3 cellular contexts compared by ENCODE assay signal in the genomic region with DNA sequence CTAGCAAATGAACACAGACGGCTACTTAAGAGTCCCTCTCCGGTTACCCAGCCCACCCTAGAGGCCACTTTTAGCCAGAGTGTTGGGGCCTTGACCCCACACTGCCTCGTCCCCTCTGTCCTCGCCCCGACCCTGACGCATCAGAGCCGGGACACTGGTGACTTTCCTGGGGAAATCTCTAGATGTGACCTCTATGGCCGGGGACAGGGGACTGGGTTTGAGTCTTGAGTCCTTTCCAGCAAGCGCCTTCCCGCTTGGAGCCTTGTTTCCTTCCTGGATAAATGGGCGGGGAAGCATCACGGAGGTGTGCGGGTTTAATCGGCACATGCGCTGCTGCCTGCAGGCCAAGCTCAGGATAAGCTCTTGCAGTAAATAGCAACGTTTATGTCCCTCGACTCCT.
A peak's percentile ranks its signal among the peaks of the same experiment; 100 is the strongest.
TF ChIP-seq lines count a peak whose summit lies in the region.

No MANE protein-coding gene starts in this region.

TF ChIP-seq in GM23338, 12 proteins besides CTCF, POLR2A, EP300 and RAD21 (continues in another document):
- TF ChIP-seq EZH2phosphoT487 (IDR thresholded peaks at IDR 0.05; ENCODE audit: unreplicated experiment) (no peak), JUNB (IDR thresholded peaks at IDR 0.05; ENCODE audit: unreplicated experiment) (no peak), ZNF331 (CRISPR knock-in tag; IDR thresholded peaks at IDR 0.05; ENCODE audit: low read depth) (no peak), ZNF114 (CRISPR knock-in tag; IDR thresholded peaks at IDR 0.05) (no peak), EZH2 (IDR thresholded peaks at IDR 0.05; ENCODE audit: low read depth, unreplicated experiment) (no peak)
- TF ChIP-seq, protein P1, sequence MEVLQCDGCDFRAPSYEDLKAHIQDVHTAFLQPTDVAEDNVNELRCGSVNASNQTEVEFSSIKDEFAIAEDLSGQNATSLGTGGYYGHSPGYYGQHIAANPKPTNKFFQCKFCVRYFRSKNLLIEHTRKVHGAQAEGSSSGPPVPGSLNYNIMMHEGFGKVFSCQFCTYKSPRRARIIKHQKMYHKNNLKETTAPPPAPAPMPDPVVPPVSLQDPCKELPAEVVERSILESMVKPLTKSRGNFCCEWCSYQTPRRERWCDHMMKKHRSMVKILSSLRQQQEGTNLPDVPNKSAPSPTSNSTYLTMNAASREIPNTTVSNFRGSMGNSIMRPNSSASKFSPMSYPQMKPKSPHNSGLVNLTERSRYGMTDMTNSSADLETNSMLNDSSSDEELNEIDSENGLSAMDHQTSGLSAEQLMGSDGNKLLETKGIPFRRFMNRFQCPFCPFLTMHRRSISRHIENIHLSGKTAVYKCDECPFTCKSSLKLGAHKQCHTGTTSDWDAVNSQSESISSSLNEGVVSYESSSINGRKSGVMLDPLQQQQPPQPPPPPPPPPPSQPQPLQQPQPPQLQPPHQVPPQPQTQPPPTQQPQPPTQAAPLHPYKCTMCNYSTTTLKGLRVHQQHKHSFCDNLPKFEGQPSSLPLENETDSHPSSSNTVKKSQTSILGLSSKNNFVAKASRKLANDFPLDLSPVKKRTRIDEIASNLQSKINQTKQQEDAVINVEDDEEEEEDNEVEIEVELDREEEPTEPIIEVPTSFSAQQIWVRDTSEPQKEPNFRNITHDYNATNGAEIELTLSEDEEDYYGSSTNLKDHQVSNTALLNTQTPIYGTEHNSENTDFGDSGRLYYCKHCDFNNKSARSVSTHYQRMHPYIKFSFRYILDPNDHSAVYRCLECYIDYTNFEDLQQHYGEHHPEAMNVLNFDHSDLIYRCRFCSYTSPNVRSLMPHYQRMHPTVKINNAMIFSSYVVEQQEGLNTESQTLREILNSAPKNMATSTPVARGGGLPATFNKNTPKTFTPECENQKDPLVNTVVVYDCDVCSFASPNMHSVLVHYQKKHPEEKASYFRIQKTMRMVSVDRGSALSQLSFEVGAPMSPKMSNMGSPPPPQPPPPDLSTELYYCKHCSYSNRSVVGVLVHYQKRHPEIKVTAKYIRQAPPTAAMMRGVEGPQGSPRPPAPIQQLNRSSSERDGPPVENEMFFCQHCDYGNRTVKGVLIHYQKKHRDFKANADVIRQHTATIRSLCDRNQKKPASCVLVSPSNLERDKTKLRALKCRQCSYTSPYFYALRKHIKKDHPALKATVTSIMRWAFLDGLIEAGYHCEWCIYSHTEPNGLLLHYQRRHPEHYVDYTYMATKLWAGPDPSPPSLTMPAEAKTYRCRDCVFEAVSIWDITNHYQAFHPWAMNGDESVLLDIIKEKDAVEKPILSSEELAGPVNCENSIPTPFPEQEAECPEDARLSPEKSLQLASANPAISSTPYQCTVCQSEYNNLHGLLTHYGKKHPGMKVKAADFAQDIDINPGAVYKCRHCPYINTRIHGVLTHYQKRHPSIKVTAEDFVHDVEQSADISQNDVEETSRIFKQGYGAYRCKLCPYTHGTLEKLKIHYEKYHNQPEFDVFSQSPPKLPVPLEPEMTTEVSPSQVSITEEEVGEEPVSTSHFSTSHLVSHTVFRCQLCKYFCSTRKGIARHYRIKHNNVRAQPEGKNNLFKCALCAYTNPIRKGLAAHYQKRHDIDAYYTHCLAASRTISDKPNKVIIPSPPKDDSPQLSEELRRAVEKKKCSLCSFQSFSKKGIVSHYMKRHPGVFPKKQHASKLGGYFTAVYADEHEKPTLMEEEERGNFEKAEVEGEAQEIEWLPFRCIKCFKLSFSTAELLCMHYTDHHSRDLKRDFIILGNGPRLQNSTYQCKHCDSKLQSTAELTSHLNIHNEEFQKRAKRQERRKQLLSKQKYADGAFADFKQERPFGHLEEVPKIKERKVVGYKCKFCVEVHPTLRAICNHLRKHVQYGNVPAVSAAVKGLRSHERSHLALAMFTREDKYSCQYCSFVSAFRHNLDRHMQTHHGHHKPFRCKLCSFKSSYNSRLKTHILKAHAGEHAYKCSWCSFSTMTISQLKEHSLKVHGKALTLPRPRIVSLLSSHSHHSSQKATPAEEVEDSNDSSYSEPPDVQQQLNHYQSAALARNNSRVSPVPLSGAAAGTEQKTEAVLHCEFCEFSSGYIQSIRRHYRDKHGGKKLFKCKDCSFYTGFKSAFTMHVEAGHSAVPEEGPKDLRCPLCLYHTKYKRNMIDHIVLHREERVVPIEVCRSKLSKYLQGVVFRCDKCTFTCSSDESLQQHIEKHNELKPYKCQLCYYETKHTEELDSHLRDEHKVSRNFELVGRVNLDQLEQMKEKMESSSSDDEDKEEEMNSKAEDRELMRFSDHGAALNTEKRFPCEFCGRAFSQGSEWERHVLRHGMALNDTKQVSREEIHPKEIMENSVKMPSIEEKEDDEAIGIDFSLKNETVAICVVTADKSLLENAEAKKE (CRISPR knock-in tag; IDR thresholded peaks at IDR 0.05): no peak

TF ChIP-seq in H1, 55 proteins besides CTCF, POLR2A, EP300 and RAD21:
- TF ChIP-seq ZNF274 (IDR thresholded peaks at IDR 0.05; ENCODE audit: borderline replicate concordance, extremely low read depth, low read length): no peak
- TF ChIP-seq, protein P2, sequence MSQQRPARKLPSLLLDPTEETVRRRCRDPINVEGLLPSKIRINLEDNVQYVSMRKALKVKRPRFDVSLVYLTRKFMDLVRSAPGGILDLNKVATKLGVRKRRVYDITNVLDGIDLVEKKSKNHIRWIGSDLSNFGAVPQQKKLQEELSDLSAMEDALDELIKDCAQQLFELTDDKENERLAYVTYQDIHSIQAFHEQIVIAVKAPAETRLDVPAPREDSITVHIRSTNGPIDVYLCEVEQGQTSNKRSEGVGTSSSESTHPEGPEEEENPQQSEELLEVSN (IDR thresholded peaks at IDR 0.05): 0 out of 2 replicates have a peak, but pooled peaks have one; percentile 28

TF ChIP-seq in GM12891, 5 proteins besides CTCF, POLR2A, EP300 and RAD21:
- no peak for TF ChIP-seq POU2F2 (IDR thresholded peaks at IDR 0.05; ENCODE audit: low read depth, low read length)
- TF ChIP-seq TAF1 (IDR thresholded peaks at IDR 0.05; ENCODE audit: low read depth, low read length): no peak
- TF ChIP-seq POLR2AphosphoS5 (IDR thresholded peaks at IDR 0.05; ENCODE audit: low read depth, low read length): no peak
- no peak for TF ChIP-seq SPI1 (IDR thresholded peaks at IDR 0.05; ENCODE audit: low read depth, low read length)
- TF ChIP-seq PAX5 (IDR thresholded peaks at IDR 0.05; ENCODE audit: insufficient read depth, low read length, severe bottlenecking): no peak
